Comparison of ENCODE assay signal across 10 cellular contexts in the genomic region with DNA sequence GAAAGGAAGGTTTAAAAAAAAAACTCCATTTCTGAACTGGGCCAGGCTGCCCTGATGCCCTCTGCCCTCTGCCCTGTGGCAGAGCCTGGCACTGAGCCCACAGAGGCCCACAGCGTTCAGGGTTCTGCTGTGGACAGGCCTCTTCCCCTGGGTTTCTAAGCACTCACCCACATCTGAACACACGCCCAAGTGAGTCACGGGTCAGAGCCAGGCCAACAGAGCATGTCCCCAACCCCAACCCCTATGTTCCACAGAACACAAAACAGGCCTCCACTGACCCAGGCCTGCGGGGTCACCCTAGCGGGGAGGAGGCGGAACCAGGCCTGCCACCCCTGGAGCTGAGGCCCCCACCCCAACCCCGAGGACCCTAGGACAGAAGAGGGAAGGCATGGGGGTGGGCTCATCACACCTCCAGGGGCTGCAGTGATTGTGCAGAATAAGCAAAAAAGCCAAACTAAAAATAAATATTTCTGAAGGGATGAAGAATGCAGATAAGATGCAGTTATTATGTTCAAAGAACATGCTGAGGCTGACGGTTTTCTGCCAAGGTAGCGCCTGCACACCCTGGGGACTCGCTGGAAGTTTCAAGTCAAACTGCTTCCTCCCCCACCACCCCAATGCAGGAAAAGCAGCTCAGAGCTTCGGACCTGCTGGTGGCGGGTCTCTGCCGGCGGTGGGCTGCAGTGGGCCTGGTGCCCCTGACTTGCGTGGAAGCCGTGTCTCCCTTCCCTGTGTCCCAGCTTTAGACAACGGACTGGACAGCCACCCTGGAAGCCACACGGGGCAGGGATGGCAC. TPM values are rescaled to one million over a fixed set of nuclear protein-coding genes. Genes with fewer than 3 reads are reported as not detected.
DNase-seq lines count a peak whose midpoint lies in the region; ATAC-seq and TF ChIP-seq lines count a peak whose summit lies in the region.
"Had no signal": no experiment of that assay in that cellular context is flagged by ENCODE, and none has a peak within 500 bp of the region (broad histone marks: within the 10 kb centered on the region; RNA-seq: fewer than 3 reads in every experiment).

No MANE protein-coding gene starts in this region.

- WGBS in aorta, 2 donors = 51 to 59% methylated on average over 18 of the region's 18 CpGs

- ATAC-seq in left lung = peak; percentile 80
- peak; percentile 47 for ATAC-seq in aorta (ENCODE audit: low FRiP score)
- ATAC-seq in stimulated activated naive CD8-positive, alpha-beta T cell treated with anti-CD3 and anti-CD28 coated beads, Interleukin-15, Interleukin-2, amounts not matched to agents 100 U/mL and 50 U/mL, for 24 hours = no peak

- H3K4me1 ChIP-seq in left lung (peaks cover 3 to 18% of the 10 kb centered on the region in 2 donors), aorta (ENCODE audit: control insufficient read depth in 1 of 2, insufficient read depth in 2 of 2, low read length in 2 of 2) (no peaks in the 10 kb centered on the region), tibial artery (peaks cover 0 to 32% (median 21%) of the 10 kb centered on the region in 4 donors)

- no peak for TF ChIP-seq CTCF in astrocyte of the spinal cord (IDR thresholded peaks at IDR 0.05; ENCODE audit: low read depth, low read length)
- no peak for TF ChIP-seq CTCF in left lung (IDR thresholded peaks at IDR 0.05)
- TF ChIP-seq CTCF in brain microvascular endothelial cell (IDR thresholded peaks at IDR 0.05; ENCODE audit: low read depth, low read length, missing control alignments) = no peak
- no peak for TF ChIP-seq CTCF in tibial artery (IDR thresholded peaks at IDR 0.05)

- H3K27me3 ChIP-seq in left lung (peaks cover 12 to 53% of the 10 kb centered on the region in 2 donors), aorta (ENCODE audit: control insufficient read depth in 1 of 2, insufficient read depth in 2 of 2, low read length in 1 of 2) (no peaks in the 10 kb centered on the region), brain microvascular endothelial cell (replicated peaks) (peaks cover 19% of the 10 kb centered on the region), tibial artery (peaks cover 0 to 23% of the 10 kb centered on the region in 2 donors)

- H3K9me3 ChIP-seq in left lung = no peaks in the 10 kb centered on the region
- H3K9me3 ChIP-seq in aorta (ENCODE audit: control insufficient read depth, low read length) = no peaks in the 10 kb centered on the region
- H3K9me3 ChIP-seq in tibial artery = no peaks in the 10 kb centered on the region

- peak; percentile 12 for DNase-seq in activated effector memory CD4-positive, alpha-beta T cell treated with Interleukin-2 at 50 U/mL for 16 hours
- DNase-seq in activated effector memory CD4-positive, alpha-beta T cell treated with anti-CD3 and anti-CD28 coated beads, Interleukin-2, amount 50 U/mL, for 16 hours = no peak
- DNase-seq in astrocyte of the spinal cord (ENCODE audit: low read depth, low spot score) = peak; percentile 27
- peak in 1 of 2 donors; percentile 83 for DNase-seq in left lung
- peak in 1 of 2 donors; percentile 85 for DNase-seq in aorta
- DNase-seq in brain microvascular endothelial cell = no peak
- DNase-seq in tibial artery = no peak
- no peak for DNase-seq in stimulated activated naive CD8-positive, alpha-beta T cell treated with anti-CD3 and anti-CD28 coated beads, Interleukin-15, Interleukin-2, amounts not matched to agents 100 U/mL and 50 U/mL, for 24 hours
- DNase-seq: stimulated activated CD4-positive, alpha-beta T cell treated with anti-CD3 and anti-CD28 coated beads, Interleukin-4, amount 100 ng/mL, for 24 hours had no signal

- intact Hi-C loops in left lung (cut with DNase I) = no loop called here
- intact Hi-C loops in aorta (cut with DNase I) = no loop called here
- intact Hi-C loops in tibial artery (cut with DNase I; ENCODE audit: low total_unique reads) = no loop called here

- no peak overlapping the region for H3K27ac ChIP-seq in left lung
- no peak overlapping the region for H3K27ac ChIP-seq in aorta (ENCODE audit: low read depth in 1 of 2, low read length in 2 of 2)
- no peak overlapping the region for H3K27ac ChIP-seq in brain microvascular endothelial cell
- no peak overlapping the region for H3K27ac ChIP-seq in tibial artery

- in situ Hi-C loops in astrocyte of the spinal cord (cut with HindIII; ENCODE audit: low sequenced_read_pairs) = no loop called here
- in situ Hi-C loops in brain microvascular endothelial cell (cut with HindIII; ENCODE audit: low pct_ligation_motif_present, low sequenced_read_pairs) = no loop called here

- H3K4me3 ChIP-seq in astrocyte of the spinal cord (ENCODE audit: low read depth, low read length) (no peak overlapping the region), left lung (no peak overlapping the region), aorta (ENCODE audit: low read length in 2 of 2) (no peak overlapping the region), brain microvascular endothelial cell (ENCODE audit: low read depth, low read length) (no peak overlapping the region), tibial artery (no peak overlapping the region)

- H3K36me3 ChIP-seq in left lung (no peaks in the 10 kb centered on the region), aorta (ENCODE audit: control insufficient read depth in 1 of 2, insufficient read depth in 2 of 2, low read length in 1 of 2) (no peaks in the 10 kb centered on the region), brain microvascular endothelial cell (replicated peaks) (no peaks in the 10 kb centered on the region), tibial artery (no peaks in the 10 kb centered on the region)

RNA-seq across cellular contexts. Expression of a gene that starts 5.4 kb away (rescaled TPM):
- 1 to 10 TPM in 1 of 2 donors, under 1 TPM in 1; 0.85 to 1.1 TPM for total RNA-seq in left lung
- 1 to 10 TPM; 2.8 to 4.4 TPM for total RNA-seq in aorta
- under 1 TPM in 1 of 2 donors, not detected in 1; 0.18 TPM for polyA plus RNA-seq in aorta
- total RNA-seq: lung microvascular endothelial cell had no signal

RNA-seq across cellular contexts. Expression of a gene that starts 35.5 kb away (rescaled TPM):
- total RNA-seq in left lung = not detected
- total RNA-seq in aorta = 1 to 10 TPM in 1 of 2 donors, under 1 TPM in 1; 0.84 to 1.7 TPM
- polyA plus RNA-seq in aorta = 1 to 10 TPM in 1 of 2 donors, under 1 TPM in 1; 0.56 to 1.4 TPM
- total RNA-seq: lung microvascular endothelial cell had no signal

Comparison
In these comparisons a context has a peak if more than half of its experiments do, and no peak if none do; other contexts are left out.
1. DNase-seq: peak in activated effector memory CD4-positive, alpha-beta T cell treated with Interleukin-2 at 50 U/mL for 16 hours (single experiment) and astrocyte of the spinal cord (single experiment); none in activated effector memory CD4-positive, alpha-beta T cell treated with anti-CD3 and anti-CD28 coated beads, Interleukin-2, amount 50 U/mL, for 16 hours (single experiment), brain microvascular endothelial cell (single experiment), tibial artery (0 of 2) and stimulated activated naive CD8-positive, alpha-beta T cell treated with anti-CD3 and anti-CD28 coated beads, Interleukin-15, Interleukin-2, amounts not matched to agents 100 U/mL and 50 U/mL, for 24 hours (single experiment).